18 cellular contexts compared by ENCODE assay signal in the genomic region with DNA sequence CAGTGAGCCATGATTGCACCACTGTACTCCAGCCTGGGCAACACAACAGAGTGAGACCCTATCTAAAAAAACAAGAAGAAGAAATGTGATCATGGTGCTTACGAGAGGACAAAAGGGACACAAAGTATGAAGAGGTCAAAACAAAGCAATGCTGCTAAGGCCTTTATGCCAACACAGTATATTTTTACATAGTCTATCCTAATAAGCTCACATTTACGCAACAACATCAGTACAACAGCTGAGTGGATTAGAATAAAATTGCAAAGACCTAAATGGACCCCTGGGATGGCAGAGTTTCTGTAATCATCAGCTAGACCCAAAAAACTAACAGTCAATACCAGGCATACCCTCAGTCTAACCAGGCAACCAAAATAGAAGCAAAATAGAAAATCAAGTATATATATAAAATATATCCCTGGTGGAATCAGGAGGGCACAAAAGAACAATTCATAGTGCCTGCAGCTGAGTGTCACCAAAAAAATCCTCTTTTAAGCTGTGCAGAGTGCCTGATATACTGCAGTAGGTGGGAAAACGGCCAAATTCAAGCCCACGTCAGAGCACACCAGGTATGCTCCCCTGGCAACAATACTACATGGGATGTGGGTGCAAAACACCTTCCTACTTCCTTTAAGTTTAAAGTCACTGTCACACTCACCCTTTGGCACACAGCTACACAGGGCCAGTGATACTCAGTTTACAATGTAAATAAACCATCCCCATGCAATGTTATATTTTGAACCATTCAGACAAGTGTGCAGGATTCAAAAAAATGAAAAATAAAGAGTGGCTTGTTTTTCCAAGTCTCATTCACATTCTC. TPM values are rescaled to one million over a fixed set of nuclear protein-coding genes. Genes with fewer than 3 reads are reported as not detected.
DNase-seq lines count a peak whose midpoint lies in the region; ATAC-seq and TF ChIP-seq lines count a peak whose summit lies in the region.
"Had no signal": no experiment of that assay in that cellular context is flagged by ENCODE, and none has a peak within 500 bp of the region (broad histone marks: within the 10 kb centered on the region; RNA-seq: fewer than 3 reads in every experiment).

No MANE protein-coding gene starts in this region.

- no peak for TF ChIP-seq CTCF in ascending aorta (IDR thresholded peaks at IDR 0.05)
- no peak for TF ChIP-seq CTCF in type B pancreatic cell (conservative IDR thresholded peaks at IDR 0.05)

- no peak for ATAC-seq in GM18868 (IDR thresholded peaks at IDR 0.05; ENCODE audit: unreplicated experiment)
- ATAC-seq: foreskin keratinocyte; stimulated activated naive B cell treated with anti-CD40 and anti-IgM and Interleukin-4, amounts not matched to agents 10 μg/mL and 1 μg/mL and 100 μg/mL, for 72 hours had no signal

- H3K4me1 Mint-ChIP-seq in type B pancreatic cell (ENCODE audit: unreplicated experiment): peaks cover 68% of the 10 kb centered on the region

- H3K36me3 ChIP-seq in ascending aorta (no peaks in the 10 kb centered on the region), mesodermal cell (ENCODE audit: control insufficient read depth, insufficient read depth, low read length) (peaks cover 4% of the 10 kb centered on the region)

- 80% methylated on average over 2 of the region's 4 CpGs; no CpG with 5 or more reads in 1 of the 2 experiments for WGBS in mesodermal cell (ENCODE audit: insufficient coverage in 2 of 2), 2 experiments

- no peaks in the 10 kb centered on the region for H3K9me3 Mint-ChIP-seq in type B pancreatic cell
- H3K9me3 Mint-ChIP-seq: stimulated activated naive B cell treated with anti-CD40 and anti-IgM and Interleukin-4, amounts not matched to agents 10 μg/mL and 1 μg/mL and 100 μg/mL, for 72 hours had no signal

- H3K27ac ChIP-seq in ascending aorta (peak overlapping the region; percentile 82 to 92), mesodermal cell (ENCODE audit: low read depth, low read length, severe bottlenecking) (peak overlapping the region; percentile 87)
- H3K27ac ChIP-seq: foreskin keratinocyte had no signal

- intact Hi-C loops in ascending aorta (cut with DNase I): no loop called here

- DNase-seq in NCI-H1092 treated with DMSO at 0.1 percent for 48 hours (lab: John Stamatoyannopoulos, UW) (peak; percentile 31), NCI-H1092 (lab: John Stamatoyannopoulos, UW) (no peak), ascending aorta (ENCODE audit: low spot score in 2 of 2) (no peak), type B pancreatic cell (ENCODE audit: extremely low spot score, unreplicated experiment) (no peak), glomerular visceral epithelial cell (ENCODE audit: extremely low spot score) (no peak), NOMO-1 treated with dmso at 0.1 percent for 144 hours (lab: John Stamatoyannopoulos, UW; ENCODE audit: unreplicated experiment) (no peak)
- DNase-seq: 8988T; activated CD4-positive, alpha-beta T cell treated with anti-CD3 and anti-CD28 coated beads, Interleukin-2, amount 50 U/mL, for 1 hour; activated effector memory CD4-positive, alpha-beta T cell treated with anti-CD3 and anti-CD28 coated beads, Interleukin-2, amount 50 U/mL, for 16 hours; cerebellar nuclear complex; foreskin keratinocyte; NCI-H1048; NK-92 treated with Interleukin-12 subunit alpha and Interleukin-12 subunit beta, amount 100 ng/mL, for 24 hours; occipital lobe; stimulated activated naive B cell treated with anti-CD40 and anti-IgM and Interleukin-4, amounts not matched to agents 10 μg/mL and 1 μg/mL and 100 μg/mL, for 72 hours; SW 1271 had no signal

- peaks cover 8% of the 10 kb centered on the region for H3K36me3 Mint-ChIP-seq in type B pancreatic cell
- H3K36me3 Mint-ChIP-seq: stimulated activated naive B cell treated with anti-CD40 and anti-IgM and Interleukin-4, amounts not matched to agents 10 μg/mL and 1 μg/mL and 100 μg/mL, for 72 hours had no signal

- peak overlapping the region; percentile 67 for H3K27ac Mint-ChIP-seq in type B pancreatic cell
- H3K27ac Mint-ChIP-seq: stimulated activated naive B cell treated with anti-CD40 and anti-IgM and Interleukin-4, amounts not matched to agents 10 μg/mL and 1 μg/mL and 100 μg/mL, for 72 hours had no signal

- no peaks in the 10 kb centered on the region for H3K27me3 Mint-ChIP-seq in type B pancreatic cell

- H3K4me3 ChIP-seq in ascending aorta (no peak overlapping the region), mesodermal cell (ENCODE audit: extremely low read depth, insufficient read depth, low read length, poor library complexity, severe bottlenecking) (no peak overlapping the region)

- H3K27me3 ChIP-seq in ascending aorta: no peaks in the 10 kb centered on the region
- H3K27me3 ChIP-seq: foreskin keratinocyte had no signal

- H3K4me1 ChIP-seq in ascending aorta: peaks cover 8 to 51% of the 10 kb centered on the region in 2 donors
- peaks cover 49% of the 10 kb centered on the region for H3K4me1 ChIP-seq in mesodermal cell (ENCODE audit: control insufficient read depth, insufficient read depth, low read length, poor library complexity, severe bottlenecking)
- H3K4me1 ChIP-seq: foreskin keratinocyte had no signal

- no peaks in the 10 kb centered on the region for H3K9me3 ChIP-seq in ascending aorta
- H3K9me3 ChIP-seq in mesodermal cell (ENCODE audit: control insufficient read depth, low read length): no peaks in the 10 kb centered on the region

- peak overlapping the region; percentile 59 for H3K4me3 Mint-ChIP-seq in type B pancreatic cell
- H3K4me3 Mint-ChIP-seq: stimulated activated naive B cell treated with anti-CD40 and anti-IgM and Interleukin-4, amounts not matched to agents 10 μg/mL and 1 μg/mL and 100 μg/mL, for 72 hours had no signal

RNA-seq across cellular contexts. Expression of gene RBFOX2, which starts 57.8 kb away (rescaled TPM):
- 58.1 TPM for total RNA-seq in ascending aorta
- 183 TPM for polyA plus RNA-seq in mesodermal cell (2013, experiment 1 of 2)
- 165 TPM for polyA plus RNA-seq in mesodermal cell (2013, experiment 2 of 2)
- 94.1 and 164 TPM in 2 replicates for total RNA-seq in type B pancreatic cell (ENCODE audit: low replicate concordance)
